Comparison of ENCODE assay signal across 9 cellular contexts in genomic region chr9:136564379-136564988, GRCh38. TPM values are rescaled to one million over a fixed set of nuclear protein-coding genes. Genes with fewer than 3 reads are reported as not detected.
DNase-seq lines count a peak whose midpoint lies in the region; ATAC-seq, FAIRE-seq and TF ChIP-seq lines count a peak whose summit lies in the region.
"Had no signal": no experiment of that assay in that cellular context is flagged by ENCODE, and none has a peak within 500 bp of the region (broad histone marks: within the 10 kb centered on the region; RNA-seq: fewer than 3 reads in every experiment).

No MANE protein-coding gene starts in this region.

- H3K4me1 ChIP-seq in esophagus muscularis mucosa: peaks cover 67 to 70% (median 70%) of the 10 kb centered on the region in 4 donors

- TF ChIP-seq POLR2A in NB4 (IDR thresholded peaks at IDR 0.05; ENCODE audit: extremely low read depth, insufficient read length) (no peak), esophagus muscularis mucosa (IDR thresholded peaks at IDR 0.05; ENCODE audit: low read depth) (no peak)

- ATAC-seq in GM18861 (IDR thresholded peaks at IDR 0.05; ENCODE audit: unreplicated experiment): peak; percentile 67
- ATAC-seq in activated CD4-positive, CD25-positive, alpha-beta regulatory T cell treated with anti-CD3 and anti-CD28 coated beads, Interleukin-2, amount 50 U/mL, for 24 hours: no peak

- TF ChIP-seq CTCF in NB4 (IDR thresholded peaks at IDR 0.05; ENCODE audit: low read depth, low read length) (peak; percentile 23), esophagus muscularis mucosa (IDR thresholded peaks at IDR 0.05) (peak in 1 of 3 experiments; percentile 39)

- H3K9me3 ChIP-seq in esophagus muscularis mucosa: no peaks in the 10 kb centered on the region
- H3K9me3 ChIP-seq: thoracic aorta had no signal

- DNase-seq in NB4 (ENCODE audit: low read depth) (peak; percentile 85), esophagus muscularis mucosa (ENCODE audit: extremely low spot score) (no peak), posterior vena cava (ENCODE audit: low spot score) (peak; percentile 96), kidney glomerular epithelial cell (lab: John Stamatoyannopoulos, UW) (no peak), HTR-8/SVneo (ENCODE audit: insufficient read length, low spot score) (no peak)
- no peak for DNase-seq in activated CD4-positive, alpha-beta T cell treated with anti-CD3 and anti-CD28 coated beads, Interleukin-2, amount 50 U/mL, for 48 hours

- TF ChIP-seq EP300 in esophagus muscularis mucosa (IDR thresholded peaks at IDR 0.05): no peak

- WGBS in esophagus muscularis mucosa: 33% methylated on average over 11 of the region's 21 CpGs

- no peak for FAIRE-seq in HTR-8/SVneo (lab: Jason Lieb, UNC)

- intact Hi-C loops in esophagus muscularis mucosa (cut with DNase I) (no loop called here), posterior vena cava (cut with DNase I) (no loop called here)

- H3K36me3 ChIP-seq in esophagus muscularis mucosa: no peaks in the 10 kb centered on the region
- H3K36me3 ChIP-seq: thoracic aorta had no signal

- peak overlapping the region; percentile 69 to 78 (median 74) for H3K27ac ChIP-seq in esophagus muscularis mucosa (replicated peaks in 1 of 4)

- H3K27me3 ChIP-seq in esophagus muscularis mucosa: no peaks in the 10 kb centered on the region

- H3K4me3 ChIP-seq in NB4 (ENCODE audit: low read depth, low read length) (no peak overlapping the region), esophagus muscularis mucosa (no peak overlapping the region)
- H3K4me3 ChIP-seq: thoracic aorta had no signal

RNA-seq across cellular contexts. Expression of gene NOTCH1, which starts 18.6 kb away (rescaled TPM):
- 10 to 100 TPM; 48.6 to 90.6 (median 58.8) TPM for total RNA-seq in esophagus muscularis mucosa
- 10 to 100 TPM; 35.5 to 40.4 TPM for total RNA-seq in posterior vena cava

Comparison
In these comparisons a context has a peak if more than half of its experiments do, and no peak if none do; other contexts are left out.
1. DNase-seq: peak in NB4 (single experiment) and posterior vena cava (single experiment); none in esophagus muscularis mucosa (single experiment), kidney glomerular epithelial cell (single experiment), HTR-8/SVneo (single experiment) and activated CD4-positive, alpha-beta T cell treated with anti-CD3 and anti-CD28 coated beads, Interleukin-2, amount 50 U/mL, for 48 hours (0 of 2).